In the genomic region with DNA sequence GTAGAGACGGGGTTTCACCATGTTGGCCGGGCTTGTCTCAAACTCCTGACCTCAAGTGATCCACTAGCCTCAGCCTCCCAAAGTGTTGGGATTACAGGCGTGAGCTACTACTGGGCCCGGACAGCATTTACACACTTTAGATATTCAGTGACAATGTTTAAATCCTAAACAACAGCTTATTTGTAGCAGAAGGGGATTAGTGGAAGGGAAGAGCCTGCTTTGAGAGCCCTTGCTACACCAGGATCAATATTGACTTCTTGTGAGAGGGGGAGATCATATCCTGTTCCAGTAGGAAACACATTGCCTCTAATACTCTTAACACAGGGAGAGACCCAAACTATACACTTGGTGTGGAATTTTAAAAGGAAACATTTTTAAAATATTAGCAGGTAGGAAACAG, we compare ENCODE assay signal across 19 cellular contexts.
"Had no signal": no experiment of that assay in that cellular context is flagged by ENCODE, and none has a peak within 500 bp of the region (broad histone marks: within the 10 kb centered on the region; RNA-seq: fewer than 3 reads in every experiment).

No MANE protein-coding gene starts in this region.

- H3K4me3 ChIP-seq: colonic mucosa, esophagus muscularis mucosa, left ventricle myocardium inferior, lower lobe of right lung, right atrium auricular region, smooth muscle cell, upper lobe of left lung, vagina had no signal

- H3K4me1 Mint-ChIP-seq: neural crest cell had no signal

- H3K9me3 Mint-ChIP-seq: immature natural killer cell, memory B cell, mesothelial cell of epicardium, natural killer cell, neural crest cell had no signal

- H3K27me3 ChIP-seq: colonic mucosa, esophagus muscularis mucosa, right atrium auricular region, upper lobe of left lung, vagina had no signal

- H3K27ac ChIP-seq: colonic mucosa, epithelial cell of prostate, esophagus muscularis mucosa, left ventricle myocardium inferior, lower lobe of right lung, right atrium auricular region, upper lobe of left lung, vagina had no signal

- H3K27ac Mint-ChIP-seq: immature natural killer cell, memory B cell, mesothelial cell of epicardium, natural killer cell had no signal

- H3K36me3 Mint-ChIP-seq: memory B cell, natural killer cell had no signal

- DNase-seq: colonic mucosa; effector CD8-positive, alpha-beta T cell; immature natural killer cell; left cardiac atrium; left ventricle myocardium inferior; lower lobe of right lung; natural killer cell; posterior cingulate gyrus; stimulated activated CD4-positive, alpha-beta T cell treated with anti-CD3 and anti-CD28 coated beads, Interleukin-2, amount 100 ng/mL, for 48 hours; stimulated activated naive CD4-positive, alpha-beta T cell treated with Interleukin-2 at 50 U/mL for 16 hours; upper lobe of left lung had no signal

- H3K36me3 ChIP-seq: colonic mucosa had no signal

- H3K4me3 Mint-ChIP-seq: immature natural killer cell, memory B cell, mesothelial cell of epicardium, natural killer cell, neural crest cell had no signal

- ATAC-seq: left cardiac atrium, lower lobe of right lung, natural killer cell had no signal

- H3K9me3 ChIP-seq: colonic mucosa, esophagus muscularis mucosa, left ventricle myocardium inferior, lower lobe of right lung, right atrium auricular region, upper lobe of left lung, vagina had no signal

- H3K4me2 ChIP-seq: smooth muscle cell had no signal

- H3K27me3 Mint-ChIP-seq: memory B cell had no signal
